17 cellular contexts compared by ENCODE assay signal in the genomic region with DNA sequence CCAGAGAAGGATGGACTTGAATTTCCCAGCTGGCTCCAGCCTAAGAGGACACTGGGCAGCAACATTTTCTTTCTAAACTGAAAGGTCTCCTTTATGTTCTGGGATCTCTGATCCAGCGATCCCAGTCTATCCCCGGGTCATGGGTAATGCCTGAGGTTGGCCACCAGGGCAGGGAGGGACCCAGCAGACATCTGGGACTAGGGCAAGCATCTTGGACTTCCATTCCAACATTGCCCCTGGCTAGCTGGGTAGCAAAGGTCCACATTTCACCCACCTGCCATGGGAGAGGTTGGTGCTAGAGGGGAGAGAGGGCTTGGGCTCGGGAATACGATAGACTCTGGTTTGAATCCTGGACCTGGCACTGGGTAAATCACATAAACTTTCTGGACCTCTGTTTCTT.
DNase-seq lines count a peak whose midpoint lies in the region; ATAC-seq and TF ChIP-seq lines count a peak whose summit lies in the region.
"Had no signal": no experiment of that assay in that cellular context is flagged by ENCODE, and none has a peak within 500 bp of the region (broad histone marks: within the 10 kb centered on the region; RNA-seq: fewer than 3 reads in every experiment).

No MANE protein-coding gene starts in this region.

- DNase-seq in GM06990 (ENCODE audit: extremely low read depth, insufficient read length), result no peak
- DNase-seq in HuH-7 (ENCODE audit: low spot score), result peak; percentile 42
- no peak for DNase-seq in cardiac fibroblast (ENCODE audit: low read depth in 2 of 2)
- DNase-seq in osteoblast (ENCODE audit: insufficient read length, low spot score, missing footprints), result no peak
- DNase-seq in EL, result no peak
- no peak for DNase-seq in testis
- DNase-seq: activated CD4-positive, alpha-beta T cell treated with anti-CD3 and anti-CD28 coated beads for 48 hours; activated T-cell treated with anti-CD3 and anti-CD28 coated beads for 4 hours; effector CD4-positive, alpha-beta T cell; mesendoderm; SHP77; stimulated activated CD4-positive, alpha-beta T cell treated with anti-CD3 and anti-CD28 coated beads, Interleukin-2, amount 100 ng/mL, for 48 hours; stimulated activated CD8-positive, alpha-beta memory T cell treated with anti-CD3 and anti-CD28 coated beads, Interleukin-4, amount 100 ng/mL, for 48 hours; T-helper 9 cell had no signal

- intact Hi-C loops in testis (cut with DNase I; ENCODE audit: low total_unique reads), result no loop called here

- no peak overlapping the region for H3K4me3 ChIP-seq in GM06990 (replicated peaks; ENCODE audit: low read depth, low read length)
- no peak overlapping the region for H3K4me3 ChIP-seq in cardiac fibroblast (replicated peaks in 1 of 2; ENCODE audit: low read depth in 2 of 2, low read length in 2 of 2)
- H3K4me3 ChIP-seq in osteoblast (ENCODE audit: insufficient read depth, low read length), result no peak overlapping the region
- H3K4me3 ChIP-seq in testis, result no peak overlapping the region
- H3K4me3 ChIP-seq: thoracic aorta had no signal

- no peak overlapping the region for H2AFZ ChIP-seq in osteoblast (ENCODE audit: low read length)

- no peak for ATAC-seq in GM18505 (IDR thresholded peaks at IDR 0.05; ENCODE audit: unreplicated experiment)
- ATAC-seq: activated naive CD4-positive, alpha-beta T cell treated with anti-CD3 and anti-CD28 coated beads, Interleukin-2, amount 50 U/mL, for 72 hours had no signal

- H3K36me3 ChIP-seq in GM06990 (ENCODE audit: control insufficient read depth, insufficient read depth, low read length), result no peaks in the 10 kb centered on the region
- no peaks in the 10 kb centered on the region for H3K36me3 ChIP-seq in osteoblast (ENCODE audit: insufficient read depth, low read length)
- H3K36me3 ChIP-seq in testis (ENCODE audit: low read depth, missing control alignments), result no peaks in the 10 kb centered on the region
- H3K36me3 ChIP-seq: thoracic aorta had no signal

- no peaks in the 10 kb centered on the region for H3K79me2 ChIP-seq in osteoblast (ENCODE audit: insufficient read depth, low read length)

- H3K4me2 ChIP-seq in osteoblast (ENCODE audit: insufficient read depth, low read length), result no peak overlapping the region

- TF ChIP-seq POLR2A in GM18505 (IDR thresholded peaks at IDR 0.05; ENCODE audit: borderline replicate concordance, extremely low read depth, insufficient read depth, insufficient read length) (no peak), testis (IDR thresholded peaks at IDR 0.05) (no peak)

- H3K27ac ChIP-seq in osteoblast (ENCODE audit: low read depth, low read length) (no peak overlapping the region), testis (peak overlapping the region in 1 of 2 donors; percentile 47)
- H3K27ac ChIP-seq: thoracic aorta had no signal

- 74 to 95% methylated on average over 4 of the region's 4 CpGs for WGBS in testis, 2 donors

- no peaks in the 10 kb centered on the region for H4K20me1 ChIP-seq in osteoblast (ENCODE audit: insufficient read depth, low read length)

- H3K9me3 ChIP-seq in osteoblast (ENCODE audit: low read depth, low read length) (no peaks in the 10 kb centered on the region), testis (no peaks in the 10 kb centered on the region)
- H3K9me3 ChIP-seq: thoracic aorta had no signal

- TF ChIP-seq CTCF in GM06990 (IDR thresholded peaks at IDR 0.05; ENCODE audit: insufficient read depth, low read length, poor library complexity, severe bottlenecking) (peak; percentile 6), cardiac fibroblast (IDR thresholded peaks at IDR 0.05; ENCODE audit: low read depth, low read length) (peak; percentile 11), osteoblast (IDR thresholded peaks at IDR 0.05; ENCODE audit: extremely low read depth, low read depth, low read length) (peak; percentile 24), testis (IDR thresholded peaks at IDR 0.05) (peak in 1 of 3 experiments; percentile 16)

- H3K4me1 ChIP-seq in osteoblast (ENCODE audit: insufficient read depth, low read length) (no peaks in the 10 kb centered on the region), testis (peaks cover 12% of the 10 kb centered on the region)

- H3K27me3 ChIP-seq in GM06990 (replicated peaks; ENCODE audit: control insufficient read depth, insufficient read depth, low read length), result no peaks in the 10 kb centered on the region
- H3K27me3 ChIP-seq in osteoblast (ENCODE audit: insufficient read depth, low read length), result peaks cover 27% of the 10 kb centered on the region
- no peaks in the 10 kb centered on the region for H3K27me3 ChIP-seq in testis
